20 cellular contexts compared by ENCODE assay signal in the genomic region with DNA sequence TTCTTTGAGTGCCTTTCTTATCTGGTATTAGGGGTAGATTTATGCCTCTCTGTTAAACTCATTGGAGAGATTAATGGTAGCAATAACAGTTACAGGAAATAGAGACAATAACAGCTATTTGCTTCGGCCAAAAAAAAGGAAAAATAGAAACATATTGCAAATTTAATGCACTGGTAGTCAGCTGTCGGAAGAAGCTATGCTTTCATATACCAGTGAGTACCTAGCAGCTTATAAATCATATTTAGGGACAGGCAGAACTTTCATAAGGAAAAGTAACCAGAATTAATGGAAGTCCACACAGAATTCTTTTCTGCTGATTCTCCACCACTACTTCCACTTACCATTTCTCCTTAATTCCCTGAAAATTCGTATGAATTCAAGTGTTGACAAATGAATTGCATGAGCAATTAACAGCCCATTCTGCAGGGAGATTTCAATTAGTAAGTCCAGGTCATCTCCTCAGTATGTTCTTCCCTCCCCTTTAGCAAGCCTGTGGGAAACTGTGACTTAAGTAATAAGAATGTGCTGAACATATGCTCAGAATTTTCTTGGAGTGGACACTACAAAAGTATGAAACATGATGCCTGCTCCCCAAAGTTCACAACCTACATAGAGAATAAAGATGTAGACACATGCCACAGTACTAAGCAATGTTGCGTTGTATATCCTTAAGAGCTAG.
DNase-seq lines count a peak whose midpoint lies in the region; ATAC-seq and TF ChIP-seq lines count a peak whose summit lies in the region.
"Had no signal": no experiment of that assay in that cellular context is flagged by ENCODE, and none has a peak within 500 bp of the region (broad histone marks: within the 10 kb centered on the region; RNA-seq: fewer than 3 reads in every experiment).

No MANE protein-coding gene starts in this region.

- H3K27ac Mint-ChIP-seq in T-cell: no peak overlapping the region
- H3K27ac Mint-ChIP-seq: activated CD4-positive, alpha-beta T cell treated with anti-CD3 and anti-CD28 coated beads, Interleukin-2, amount 10 ng/mL, durations not matched to agents 24 days and 14 days; activated naive CD8-positive, alpha-beta T cell treated with anti-CD3 and anti-CD28 coated beads, Interleukin-2, amount 50 U/mL, for 24 hours; CD4-positive, alpha-beta memory T cell had no signal

- no peaks in the 10 kb centered on the region for H3K36me3 Mint-ChIP-seq in T-cell
- H3K36me3 Mint-ChIP-seq: CD4-positive, alpha-beta memory T cell had no signal

- no peak overlapping the region for H3K27ac ChIP-seq in mesendoderm (ENCODE audit: low read depth, low read length)
- H3K27ac ChIP-seq: lower lobe of right lung had no signal

- no peak for ATAC-seq in T-cell (replicated peaks in 1 of 4)
- ATAC-seq: activated naive CD8-positive, alpha-beta T cell treated with anti-CD3 and anti-CD28 coated beads, Interleukin-2, amount 50 U/mL, for 24 hours; esophagus mucosa; lower lobe of right lung had no signal

- TF ChIP-seq CTCF in retinal pigment epithelial cell (conservative IDR thresholded peaks at IDR 0.05; ENCODE audit: low read depth, low read length): no peak

- no peaks in the 10 kb centered on the region for H3K36me3 ChIP-seq in mesendoderm (ENCODE audit: control insufficient read depth, insufficient read depth, low read length)
- H3K36me3 ChIP-seq: lower lobe of right lung had no signal

- WGBS in mesendoderm (ENCODE audit: extremely low coverage, insufficient coverage, low lambda C conversion rate): no CpG with 5 or more reads among the region's 4 CpGs

- no peaks in the 10 kb centered on the region for H3K79me2 ChIP-seq in mesendoderm (ENCODE audit: control insufficient read depth, insufficient read depth, low read length)

- H3K56ac ChIP-seq in mesendoderm (ENCODE audit: low read length): no peak overlapping the region

- no peak overlapping the region for H3K23ac ChIP-seq in mesendoderm (ENCODE audit: low read length)

- CTCF ChIA-PET in T-cell (lab: Charles Lee): interaction anchor here (1.0 to 1.4 kb wide), 4 partner anchors 10 to 191 kb away, joined by 3 to 4 read pairs (median 3); no protein-coding TSS in a partner anchor

- H3K9me3 Mint-ChIP-seq in T-cell: no peaks in the 10 kb centered on the region
- H3K9me3 Mint-ChIP-seq: activated CD4-positive, alpha-beta T cell treated with anti-CD3 and anti-CD28 coated beads, Interleukin-2, amount 10 ng/mL, durations not matched to agents 24 days and 14 days; activated naive CD8-positive, alpha-beta T cell treated with anti-CD3 and anti-CD28 coated beads, Interleukin-2, amount 50 U/mL, for 24 hours had no signal

- H3K27me3 ChIP-seq in mesendoderm (ENCODE audit: insufficient read depth, low read length, poor library complexity): no peaks in the 10 kb centered on the region

- no peak overlapping the region for H3K4ac ChIP-seq in mesendoderm (ENCODE audit: low read depth, low read length)

- no peak overlapping the region for H2BK120ac ChIP-seq in mesendoderm (ENCODE audit: low read depth, low read length)

- H4K5ac ChIP-seq in mesendoderm (ENCODE audit: low read length): no peak overlapping the region

- H2BK15ac ChIP-seq in mesendoderm (replicated peaks; ENCODE audit: low read depth): no peak overlapping the region

- H3K9ac ChIP-seq in mesendoderm (ENCODE audit: low read length): no peak overlapping the region

- peaks cover 0 to 1% (median 0%) of the 10 kb centered on the region in 3 donors for H3K4me1 Mint-ChIP-seq in T-cell
- H3K4me1 Mint-ChIP-seq: activated CD4-positive, alpha-beta T cell treated with anti-CD3 and anti-CD28 coated beads, Interleukin-2, amount 10 ng/mL, durations not matched to agents 24 days and 14 days; activated naive CD8-positive, alpha-beta T cell treated with anti-CD3 and anti-CD28 coated beads, Interleukin-2, amount 50 U/mL, for 24 hours; CD4-positive, alpha-beta memory T cell had no signal

- H2AK5ac ChIP-seq in mesendoderm (ENCODE audit: low read length): no peak overlapping the region

- peaks cover 6% of the 10 kb centered on the region for H3K4me1 ChIP-seq in mesendoderm (ENCODE audit: control insufficient read depth, low read depth, low read length)
- H3K4me1 ChIP-seq: lower lobe of right lung had no signal

- no peak overlapping the region for H3K4me2 ChIP-seq in mesendoderm (ENCODE audit: low read length)

- POLR2A ChIA-PET in T-cell (lab: Charles Lee): no interaction called here

- no peak overlapping the region for H3K4me3 Mint-ChIP-seq in T-cell
- H3K4me3 Mint-ChIP-seq: activated CD4-positive, alpha-beta T cell treated with anti-CD3 and anti-CD28 coated beads, Interleukin-2, amount 10 ng/mL, durations not matched to agents 24 days and 14 days; activated naive CD8-positive, alpha-beta T cell treated with anti-CD3 and anti-CD28 coated beads, Interleukin-2, amount 50 U/mL, for 24 hours; CD4-positive, alpha-beta memory T cell; nephron had no signal

- H3K27me3 Mint-ChIP-seq in T-cell: peaks cover 9 to 13% of the 10 kb centered on the region in 2 donors

- H3K4me3 ChIP-seq in retinal pigment epithelial cell (ENCODE audit: low read length) (no peak overlapping the region), mesendoderm (ENCODE audit: low read length) (no peak overlapping the region)
- H3K4me3 ChIP-seq: lower lobe of right lung had no signal

- H4K8ac ChIP-seq in mesendoderm (ENCODE audit: low read depth, low read length): no peak overlapping the region

- no peak overlapping the region for H3K18ac ChIP-seq in mesendoderm (ENCODE audit: low read length)

- H2BK5ac ChIP-seq in mesendoderm (ENCODE audit: low read length): no peak overlapping the region

- H3K79me1 ChIP-seq in mesendoderm (ENCODE audit: low read length): no peaks in the 10 kb centered on the region

- DNase-seq in ELR (ENCODE audit: low read depth) (peak; percentile 90), NCI-H524 (lab: John Stamatoyannopoulos, UW) (peak; percentile 55 to 93), dedifferentiated amniotic fluid mesenchymal stem cell (ENCODE audit: extremely low spot score) (peak; percentile 87), retinal pigment epithelial cell (ENCODE audit: low read depth) (peak; percentile 10), cerebellar cortex (ENCODE audit: low spot score) (no peak), mesendoderm (no peak), DMS79 treated with DMSO at 0.1 percent for 48 hours (lab: John Stamatoyannopoulos, UW) (no peak), T-cell (no peak)
- DNase-seq: activated CD4-positive, alpha-beta T cell treated with anti-CD3 and anti-CD28 coated beads, Interleukin-2, amount 10 ng/mL, durations not matched to agents 24 days and 14 days; activated naive CD8-positive, alpha-beta T cell treated with anti-CD3 and anti-CD28 coated beads, Interleukin-2, amount 50 U/mL, for 24 hours; activated T-cell treated with anti-CD3 and anti-CD28 coated beads, Interleukin-2, amount 50 U/mL, for 1 hour; CD4-positive, alpha-beta memory T cell; cortex of kidney; GDM1; lower lobe of right lung; MM.1S; NCI-H2029 treated with DMSO at 0.1 percent for 48 hours; NCI-H748 treated with DMSO at 0.1 percent for 48 hours had no signal

Comparison
In these comparisons a context has a peak if more than half of its experiments do, and no peak if none do; other contexts are left out.
1. DNase-seq: peak in ELR (single experiment), NCI-H524 (2 of 2), dedifferentiated amniotic fluid mesenchymal stem cell (single experiment) and retinal pigment epithelial cell (single experiment); none in cerebellar cortex (single experiment), mesendoderm (single experiment), DMS79 treated with DMSO at 0.1 percent for 48 hours (single experiment) and T-cell (0 of 34).